ENCODE assay signal across 21 cellular contexts in genomic region chr15:78949461-78949860, GRCh38. TPM values are rescaled to one million over a fixed set of nuclear protein-coding genes. Genes with fewer than 3 reads are reported as not detected.
A peak's percentile ranks its signal among the peaks of the same experiment; 100 is the strongest.
DNase-seq lines count a peak whose midpoint lies in the region; ATAC-seq and TF ChIP-seq lines count a peak whose summit lies in the region.
"Had no signal": no experiment of that assay in that cellular context is flagged by ENCODE, and none has a peak within 500 bp of the region (broad histone marks: within the 10 kb centered on the region; RNA-seq: fewer than 3 reads in every experiment).

No MANE protein-coding gene starts in this region.

- H3K9me3 Mint-ChIP-seq in MCF 10A (ENCODE audit: unreplicated experiment) (no peaks in the 10 kb centered on the region), type B pancreatic cell (no peaks in the 10 kb centered on the region)
- H3K9me3 Mint-ChIP-seq: CD8-positive, alpha-beta T cell; T-cell had no signal

- POLR2A ChIA-PET in MCF 10A (lab: Yijun Ruan, JAX): no interaction called here

- BruUV-seq in MCF 10A (replicated peaks; lab: Mats Ljungman, UMichigan): no TSS peak

- no peaks in the 10 kb centered on the region for H3K9me3 ChIP-seq in breast epithelium
- H3K9me3 ChIP-seq: BE2C had no signal

- H3K27ac Mint-ChIP-seq in MCF 10A (ENCODE audit: low read depth, unreplicated experiment): no peak overlapping the region
- H3K27ac Mint-ChIP-seq in type B pancreatic cell: peak overlapping the region; percentile 37
- H3K27ac Mint-ChIP-seq: CD8-positive, alpha-beta T cell; T-cell had no signal

- DNase-seq in breast epithelium (ENCODE audit: low spot score in 2 of 2): no peak
- DNase-seq in MCF 10A (ENCODE audit: unreplicated experiment): no peak
- DNase-seq in NCI-H774 (lab: John Stamatoyannopoulos, UW): peak; percentile 4
- DNase-seq in kidney tubule cell (ENCODE audit: low spot score): peak; percentile 25
- no peak for DNase-seq in type B pancreatic cell (ENCODE audit: extremely low spot score, unreplicated experiment)
- DNase-seq in DMS 273 (lab: John Stamatoyannopoulos, UW; ENCODE audit: unreplicated experiment): no peak
- DNase-seq: ACHN; BE2C; CD8-positive, alpha-beta T cell; DMS 273 treated with DMSO at 0.1 percent for 48 hours; HCEC 1CT; NCI-H1048; NCI-H1694; NCI-H2171 treated with DMSO at 0.1 percent for 48 hours; NCI-H510A treated with DMSO at 0.1 percent for 48 hours; OCI-M1; T-cell had no signal

- H3K36me3 ChIP-seq in breast epithelium: no peaks in the 10 kb centered on the region
- H3K36me3 ChIP-seq: BE2C had no signal

- H3K36me3 Mint-ChIP-seq in MCF 10A (ENCODE audit: insufficient read depth, unreplicated experiment) (no peaks in the 10 kb centered on the region), type B pancreatic cell (no peaks in the 10 kb centered on the region)
- H3K36me3 Mint-ChIP-seq: CD8-positive, alpha-beta T cell; T-cell had no signal

- TF ChIP-seq POLR2A in breast epithelium (IDR thresholded peaks at IDR 0.05): no peak

- TF ChIP-seq CTCF in breast epithelium (IDR thresholded peaks at IDR 0.05) (no peak), MCF 10A (IDR thresholded peaks at IDR 0.05; ENCODE audit: unreplicated experiment) (no peak), type B pancreatic cell (conservative IDR thresholded peaks at IDR 0.05) (no peak)

- H3K4me1 Mint-ChIP-seq in MCF 10A (ENCODE audit: insufficient read depth, unreplicated experiment) (peaks cover 21% of the 10 kb centered on the region), type B pancreatic cell (ENCODE audit: unreplicated experiment) (peaks cover 5% of the 10 kb centered on the region)

- no peaks in the 10 kb centered on the region for H3K27me3 Mint-ChIP-seq in MCF 10A (ENCODE audit: insufficient read depth, unreplicated experiment)
- H3K27me3 Mint-ChIP-seq in type B pancreatic cell: peaks cover 11% of the 10 kb centered on the region

- H3K4me3 ChIP-seq in breast epithelium: no peak overlapping the region
- H3K4me3 ChIP-seq: K562, SK-N-MC had no signal

- H3K4me3 Mint-ChIP-seq in MCF 10A (ENCODE audit: unreplicated experiment) (no peak overlapping the region), type B pancreatic cell (no peak overlapping the region)
- H3K4me3 Mint-ChIP-seq: CD8-positive, alpha-beta T cell; T-cell had no signal

- intact Hi-C loops in breast epithelium (cut with DNase I; ENCODE audit: low total_unique reads): no loop called here
- intact Hi-C loops in MCF 10A (cut with micrococcal nuclease): no loop called here

- CTCF ChIA-PET in MCF 10A (lab: Yijun Ruan, JAX): no interaction called here

- peak overlapping the region; percentile 50 to 68 for H3K27ac ChIP-seq in breast epithelium
- H3K27ac ChIP-seq: SK-N-MC had no signal

- ATAC-seq in GM18858 (IDR thresholded peaks at IDR 0.05; ENCODE audit: unreplicated experiment) (no peak), GM19023 (IDR thresholded peaks at IDR 0.05; ENCODE audit: unreplicated experiment) (no peak)
- ATAC-seq: CD8-positive, alpha-beta T cell; K562; T-cell had no signal

- H3K4me1 ChIP-seq in breast epithelium: peaks cover 0 to 5% of the 10 kb centered on the region in 2 donors
- H3K4me1 ChIP-seq: BE2C had no signal

- no peaks in the 10 kb centered on the region for H3K27me3 ChIP-seq in breast epithelium

RNA-seq across cellular contexts. Expression of gene CTSH, which starts 4.6 kb away (rescaled TPM):
- total RNA-seq in breast epithelium (100 to 1,000 TPM; 158 to 272 (median 163) TPM), MCF 10A (2022) (12.5 and 14.4 TPM in 2 replicates), type B pancreatic cell (ENCODE audit: low replicate concordance) (55.4 and 77.1 TPM in 2 replicates)

Comparison
In these comparisons a context has a peak if more than half of its experiments do, and no peak if none do; other contexts are left out.
1. DNase-seq: peak in NCI-H774 (single experiment) and kidney tubule cell (single experiment); none in breast epithelium (0 of 2), MCF 10A (single experiment), type B pancreatic cell (single experiment) and DMS 273 (single experiment).